Comparison of ENCODE assay signal across 1 cellular context in the genomic region with DNA sequence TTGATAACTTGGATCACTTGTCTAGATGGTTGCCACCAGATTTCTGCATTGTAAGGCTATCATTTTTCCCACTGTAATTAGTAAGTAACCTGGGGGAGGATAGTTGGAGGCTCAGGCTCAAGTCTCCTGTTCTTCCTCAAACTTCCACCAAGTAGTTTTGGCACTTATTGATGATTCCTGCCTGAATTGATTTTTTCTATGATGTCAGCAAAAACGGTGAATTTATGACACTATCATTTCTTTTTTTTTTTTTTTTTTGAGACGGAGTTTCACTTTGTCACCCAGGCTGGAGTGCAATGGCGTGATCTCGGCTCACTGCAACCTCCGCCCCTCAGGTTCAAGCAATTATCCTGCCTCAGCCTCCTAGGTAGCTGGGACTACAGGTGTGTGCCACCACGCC.
TF ChIP-seq lines count a peak whose summit lies in the region.

No MANE protein-coding gene starts in this region.

TF ChIP-seq in HepG2, 621 proteins besides CTCF, POLR2A, EP300 and RAD21 (continued from another document):
- TF ChIP-seq, protein P1, sequence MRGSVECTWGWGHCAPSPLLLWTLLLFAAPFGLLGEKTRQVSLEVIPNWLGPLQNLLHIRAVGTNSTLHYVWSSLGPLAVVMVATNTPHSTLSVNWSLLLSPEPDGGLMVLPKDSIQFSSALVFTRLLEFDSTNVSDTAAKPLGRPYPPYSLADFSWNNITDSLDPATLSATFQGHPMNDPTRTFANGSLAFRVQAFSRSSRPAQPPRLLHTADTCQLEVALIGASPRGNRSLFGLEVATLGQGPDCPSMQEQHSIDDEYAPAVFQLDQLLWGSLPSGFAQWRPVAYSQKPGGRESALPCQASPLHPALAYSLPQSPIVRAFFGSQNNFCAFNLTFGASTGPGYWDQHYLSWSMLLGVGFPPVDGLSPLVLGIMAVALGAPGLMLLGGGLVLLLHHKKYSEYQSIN (CRISPR knock-in tag; IDR thresholded peaks at IDR 0.05; ENCODE audit: borderline replicate concordance) = no peak
- TF ChIP-seq ZKSCAN1 (IDR thresholded peaks at IDR 0.05; ENCODE audit: low read length) = no peak
